In genomic region chr9:84397151-84397728, GRCh38 we compare ENCODE assay signal across 8 cellular contexts. TPM values are rescaled to one million over a fixed set of nuclear protein-coding genes. Genes with fewer than 3 reads are reported as not detected.
A peak's percentile ranks its signal among the peaks of the same experiment; 100 is the strongest.
DNase-seq lines count a peak whose midpoint lies in the region; ATAC-seq and TF ChIP-seq lines count a peak whose summit lies in the region.

No MANE protein-coding gene starts in this region.

- peak; percentile 62 for ATAC-seq in gastroesophageal sphincter

- H3K4me1 ChIP-seq in gastroesophageal sphincter (no peaks in the 10 kb centered on the region), osteoblast (ENCODE audit: insufficient read depth, low read length) (peaks cover 11% of the 10 kb centered on the region), thyroid gland (no peaks in the 10 kb centered on the region)

- no peaks in the 10 kb centered on the region for H4K20me1 ChIP-seq in osteoblast (ENCODE audit: insufficient read depth, low read length)

- H3K27ac ChIP-seq in RWPE1 = no peak overlapping the region
- H3K27ac ChIP-seq in gastroesophageal sphincter = no peak overlapping the region
- no peak overlapping the region for H3K27ac ChIP-seq in osteoblast (ENCODE audit: low read depth, low read length)
- H3K27ac ChIP-seq in thyroid gland = no peak overlapping the region

- CTCF ChIA-PET in RWPE1 (lab: Yijun Ruan, JAX) = interaction anchor here (0.5 to 2.1 kb wide), 32 partner anchors 8 to 1903 kb away, joined by 3 to 10 read pairs (median 3); no protein-coding TSS in a partner anchor

- no peaks in the 10 kb centered on the region for H3K36me3 ChIP-seq in gastroesophageal sphincter
- no peaks in the 10 kb centered on the region for H3K36me3 ChIP-seq in osteoblast (ENCODE audit: insufficient read depth, low read length)
- H3K36me3 ChIP-seq in thyroid gland = no peaks in the 10 kb centered on the region

- POLR2A ChIA-PET in RWPE1 (lab: Yijun Ruan, JAX; ENCODE audit: low non-redundant PET) = no interaction called here

- H2AFZ ChIP-seq in osteoblast (ENCODE audit: low read length) = peak overlapping the region; percentile 50

- DNase-seq in CMK (ENCODE audit: low read depth) (peak; percentile 27), GM20000 (ENCODE audit: low spot score) (peak; percentile 85), KG1 (lab: John Stamatoyannopoulos, UW) (peak; percentile 46), RWPE1 (ENCODE audit: low spot score) (peak; percentile 79), osteoblast (ENCODE audit: insufficient read length, low spot score, missing footprints) (peak; percentile 93), thyroid gland (peak; percentile 69 to 74)
- peak; percentile 85 for DNase-seq in activated effector memory CD4-positive, alpha-beta T cell treated with anti-CD3 and anti-CD28 coated beads, Interleukin-2, amount 50 U/mL, for 16 hours

- WGBS in gastroesophageal sphincter (ENCODE audit: low coverage in 1 of 2), 2 donors = 3 to 50% methylated on average over 4 of the region's 13 CpGs
- WGBS in thyroid gland, 2 donors = 47 to 58% methylated on average over 8 to 13 of the region's 13 CpGs

- no peaks in the 10 kb centered on the region for H3K79me2 ChIP-seq in osteoblast (ENCODE audit: insufficient read depth, low read length)

- TF ChIP-seq EP300 in gastroesophageal sphincter (IDR thresholded peaks at IDR 0.05) = no peak

- TF ChIP-seq POLR2A in gastroesophageal sphincter (IDR thresholded peaks at IDR 0.05) = no peak
- TF ChIP-seq POLR2A in thyroid gland (IDR thresholded peaks at IDR 0.05) = no peak

- H3K4me3 ChIP-seq in gastroesophageal sphincter (no peak overlapping the region), osteoblast (ENCODE audit: insufficient read depth, low read length) (no peak overlapping the region), thyroid gland (replicated peaks in 1 of 3) (no peak overlapping the region)

- intact Hi-C loops in thyroid gland (cut with DNase I) = loop anchor here (5.0 to 10.0 kb wide), 2 partner anchors 860 to 1218 kb away; no protein-coding TSS in a partner anchor

- H3K9me3 ChIP-seq in gastroesophageal sphincter (peaks cover 0 to 4% (median 0%) of the 10 kb centered on the region in 3 donors), osteoblast (ENCODE audit: low read depth, low read length) (no peaks in the 10 kb centered on the region), thyroid gland (no peaks in the 10 kb centered on the region)

- H3K27me3 ChIP-seq in gastroesophageal sphincter (peaks cover 40% of the 10 kb centered on the region), osteoblast (ENCODE audit: insufficient read depth, low read length) (no peaks in the 10 kb centered on the region), thyroid gland (no peaks in the 10 kb centered on the region)

- TF ChIP-seq CTCF in GM20000 (IDR thresholded peaks at IDR 0.05; ENCODE audit: extremely low read depth, missing control alignments) = peak; percentile 76
- peak; percentile 79 for TF ChIP-seq CTCF in RWPE1 (conservative IDR thresholded peaks at IDR 0.05; ENCODE audit: low read depth)
- TF ChIP-seq CTCF in gastroesophageal sphincter (IDR thresholded peaks at IDR 0.05) = peak; percentile 73 to 93 (median 87)
- TF ChIP-seq CTCF in osteoblast (IDR thresholded peaks at IDR 0.05; ENCODE audit: extremely low read depth, low read depth, low read length) = peak; percentile 87
- peak; percentile 73 to 94 (median 89) for TF ChIP-seq CTCF in thyroid gland (IDR thresholded peaks at IDR 0.05)

- peak overlapping the region; percentile 60 for H3K4me2 ChIP-seq in osteoblast (ENCODE audit: insufficient read depth, low read length)

RNA-seq across cellular contexts. Expression of gene SLC28A3, which starts 56.7 kb away (rescaled TPM):
- total RNA-seq in gastroesophageal sphincter = under 1 TPM in 2 of 4 donors, not detected in 2; 0.04 to 0.49 TPM
- total RNA-seq in osteoblast = 0.59 and 0.72 TPM in 2 replicates
- under 1 TPM in 2 of 4 donors, not detected in 2; 0.15 to 0.22 TPM for total RNA-seq in thyroid gland

Comparison
In these comparisons a context has a peak if more than half of its experiments do, and no peak if none do; other contexts are left out.
1. DNase-seq: peak in every context shown above with its lines; median percentile 93 in osteoblast; 85 in GM20000; 85 in activated effector memory CD4-positive, alpha-beta T cell treated with anti-CD3 and anti-CD28 coated beads, Interleukin-2, amount 50 U/mL, for 16 hours; 79 in RWPE1; 72 in thyroid gland; 46 in KG1; 27 in CMK.